Comparison of ENCODE assay signal across 15 cellular contexts in the genomic region with DNA sequence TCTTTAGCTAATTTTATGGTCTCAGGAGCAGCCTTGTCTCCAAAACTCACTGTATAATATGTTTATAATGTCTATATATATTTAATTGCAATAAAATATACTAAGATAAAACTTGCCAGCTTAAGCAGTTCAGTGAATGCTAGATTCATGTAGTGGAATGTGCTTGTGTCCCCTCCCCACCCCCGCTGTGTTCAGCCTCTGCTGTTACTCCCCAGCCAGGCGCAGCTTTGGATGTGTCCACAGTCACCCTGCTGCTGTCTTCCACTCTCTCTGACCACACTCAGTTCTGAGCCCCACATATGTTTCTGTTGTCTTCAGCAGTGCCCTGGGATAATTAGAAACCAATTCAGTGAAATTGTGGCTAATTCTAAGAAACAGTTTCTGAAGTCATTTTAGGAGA.
"Had no signal": no experiment of that assay in that cellular context is flagged by ENCODE, and none has a peak within 500 bp of the region (broad histone marks: within the 10 kb centered on the region; RNA-seq: fewer than 3 reads in every experiment).

No MANE protein-coding gene starts in this region.

- H3K36me3 ChIP-seq: uterus had no signal

- H3K4me3 ChIP-seq: hepatocyte, stomach, tibial artery, uterus had no signal

- H3K27me3 Mint-ChIP-seq: activated CD4-positive, alpha-beta memory T cell treated with anti-CD3 and anti-CD28 coated beads, Interleukin-2, amount 10 ng/mL, durations not matched to agents 7 days and 5 days; activated CD4-positive, alpha-beta T cell treated with anti-CD3 and anti-CD28 coated beads for 36 hours; effector memory CD8-positive, alpha-beta T cell had no signal

- H3K27me3 ChIP-seq: hepatocyte, stomach, tibial artery, uterus had no signal

- H3K4me1 ChIP-seq: uterus had no signal

- DNase-seq: activated CD4-positive, alpha-beta memory T cell treated with anti-CD3 and anti-CD28 coated beads, Interleukin-2, amount 10 ng/mL, durations not matched to agents 7 days and 5 days; activated CD4-positive, alpha-beta T cell treated with anti-CD3 and anti-CD28 coated beads for 36 hours; activated gamma-delta T cell; activated T-cell treated with anti-CD3 and anti-CD28 coated beads, Interleukin-2, amount 50 U/mL, for 48 hours; central memory CD4-positive, alpha-beta T cell; effector memory CD8-positive, alpha-beta T cell; stimulated activated CD4-positive, alpha-beta T cell treated with anti-CD3 and anti-CD28 coated beads, Interleukin-4, amount 100 ng/mL, for 1 hour; stimulated activated CD8-positive, alpha-beta memory T cell treated with anti-CD3 and anti-CD28 coated beads, Interleukin-4, amount 100 ng/mL, for 48 hours; stomach; T-helper 9 cell; tibial artery; uterus had no signal

- H3K27ac Mint-ChIP-seq: activated CD4-positive, alpha-beta memory T cell treated with anti-CD3 and anti-CD28 coated beads, Interleukin-2, amount 10 ng/mL, durations not matched to agents 7 days and 5 days; activated CD4-positive, alpha-beta T cell treated with anti-CD3 and anti-CD28 coated beads for 36 hours; effector memory CD8-positive, alpha-beta T cell had no signal

- H3K4me2 ChIP-seq: hepatocyte had no signal

- H3K9me3 Mint-ChIP-seq: activated CD4-positive, alpha-beta memory T cell treated with anti-CD3 and anti-CD28 coated beads, Interleukin-2, amount 10 ng/mL, durations not matched to agents 7 days and 5 days; effector memory CD8-positive, alpha-beta T cell had no signal

- H3K4me3 Mint-ChIP-seq: activated CD4-positive, alpha-beta memory T cell treated with anti-CD3 and anti-CD28 coated beads, Interleukin-2, amount 10 ng/mL, durations not matched to agents 7 days and 5 days; activated CD4-positive, alpha-beta T cell treated with anti-CD3 and anti-CD28 coated beads for 36 hours; effector memory CD8-positive, alpha-beta T cell had no signal

- H3K9me3 ChIP-seq: stomach, tibial artery, uterus had no signal

- H3K9ac ChIP-seq: parathyroid adenoma had no signal

- H3K27ac ChIP-seq: hepatocyte, parathyroid adenoma, stomach, tibial artery, VCaP had no signal
